In the genomic region with DNA sequence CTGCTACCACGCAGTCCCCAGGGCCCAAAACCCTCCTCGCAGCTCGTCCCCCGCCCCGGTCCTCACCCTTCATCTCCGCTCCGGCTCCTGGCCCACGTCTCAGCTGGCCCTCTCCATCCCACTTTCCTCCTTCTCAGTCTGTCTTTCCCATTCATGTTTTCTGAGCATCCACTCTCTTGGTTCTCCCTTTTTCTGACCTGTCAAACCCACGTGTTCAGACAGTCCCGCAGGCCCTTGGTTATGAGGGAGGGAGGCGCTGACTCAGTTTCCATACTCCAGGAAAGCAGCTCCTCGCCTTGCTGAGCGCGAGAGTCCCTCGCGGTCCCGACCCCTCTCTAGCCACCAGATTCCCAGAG, we compare ENCODE assay signal across 8 cellular contexts. TPM values are rescaled to one million over a fixed set of nuclear protein-coding genes. Genes with fewer than 3 reads are reported as not detected.
DNase-seq lines count a peak whose midpoint lies in the region; ATAC-seq and TF ChIP-seq lines count a peak whose summit lies in the region.

No MANE protein-coding gene starts in this region.

- H3K4me1 ChIP-seq in A673 (ENCODE audit: insufficient read depth, low read length, poor library complexity, severe bottlenecking) (no peaks in the 10 kb centered on the region), HUES64 (ENCODE audit: insufficient read depth, low read length) (0 out of 2 replicates have a peak, but pooled peaks cover 3% of the 10 kb centered on the region)

- intact Hi-C loops in A673 (cut with micrococcal nuclease; ENCODE audit: unreplicated experiment) = no loop called here

- DNase-seq in A673 (ENCODE audit: low spot score) (no peak), coronary artery (ENCODE audit: low spot score) (no peak), SW480 (ENCODE audit: low spot score) (no peak), NCI-H2081 treated with DMSO at 0.1 percent for 48 hours (lab: John Stamatoyannopoulos, UW) (no peak)

- CTCF ChIA-PET in A673 (lab: Charles Lee) = interaction anchor here (0.6 to 1.2 kb wide), 3 partner anchors 12 to 810 kb away, joined by 3 to 11 read pairs (median 3); a partner anchor contains a TSS

- peak overlapping the region; percentile 56 for H3K4me3 ChIP-seq in A673 (ENCODE audit: low read depth, low read length, poor library complexity, severe bottlenecking)
- H3K4me3 ChIP-seq in HUES64 (ENCODE audit: low read length) = peak overlapping the region; percentile 63
- H3K4me3 ChIP-seq in coronary artery = peak overlapping the region; percentile 70
- peak overlapping the region; percentile 96 for H3K4me3 ChIP-seq in neural cell (ENCODE audit: low read length)

- H3K9ac ChIP-seq in HUES64 (ENCODE audit: low read depth, low read length) (no peak overlapping the region), neural cell (ENCODE audit: low read length) (peak overlapping the region; percentile 83)

- H3K36me3 ChIP-seq in A673 (ENCODE audit: insufficient read depth, low read length, poor library complexity, severe bottlenecking) (no peaks in the 10 kb centered on the region), HUES64 (ENCODE audit: insufficient read depth, low read length) (no peaks in the 10 kb centered on the region), neural cell (ENCODE audit: insufficient read depth, low read length) (no peaks in the 10 kb centered on the region)

- ATAC-seq in GM21381 (IDR thresholded peaks at IDR 0.05; ENCODE audit: unreplicated experiment) (no peak), HG02938 (IDR thresholded peaks at IDR 0.05; ENCODE audit: unreplicated experiment) (no peak)

- no peaks in the 10 kb centered on the region for H4K20me1 ChIP-seq in neural cell (ENCODE audit: insufficient read depth)

- TF ChIP-seq EP300 in neural cell (conservative IDR thresholded peaks at IDR 0.05; ENCODE audit: poor library complexity, severe bottlenecking) = no peak

- peak overlapping the region; percentile 65 for H3K4me2 ChIP-seq in neural cell (ENCODE audit: low read length)

- H2AFZ ChIP-seq in neural cell (ENCODE audit: low read depth, low read length) = peak overlapping the region; percentile 40

- H3K9me3 ChIP-seq in A673 (ENCODE audit: low read depth, low read length, poor library complexity, severe bottlenecking) = no peaks in the 10 kb centered on the region
- H3K9me3 ChIP-seq in HUES64 (ENCODE audit: insufficient read depth, low read depth, low read length) = no peaks in the 10 kb centered on the region
- no peaks in the 10 kb centered on the region for H3K9me3 ChIP-seq in neural cell (ENCODE audit: low read length)

- POLR2A ChIA-PET in A673 (lab: Charles Lee; ENCODE audit: low non-redundant PET) = interaction anchor here (0.6 to 0.7 kb wide), 2 partner anchors 10 to 39 kb away, joined by 4 to 13 read pairs; a partner anchor contains a TSS

- H3K9me2 ChIP-seq in neural cell (ENCODE audit: insufficient read depth, low read length) = no peaks in the 10 kb centered on the region

- H3K27me3 ChIP-seq in A673 (replicated peaks; ENCODE audit: insufficient read depth, low read depth, low read length, poor library complexity) (peaks cover 5% of the 10 kb centered on the region), HUES64 (ENCODE audit: insufficient read depth, low read length) (peaks cover 64% of the 10 kb centered on the region), neural cell (ENCODE audit: insufficient read depth, low read depth, low read length) (peaks cover 8% of the 10 kb centered on the region)

- WGBS in HUES64 = 16% methylated on average over 17 of the region's 17 CpGs

- TF ChIP-seq CTCF in A673 (conservative IDR thresholded peaks at IDR 0.05; ENCODE audit: low read depth, low read length) = no peak
- no peak for TF ChIP-seq CTCF in coronary artery (IDR thresholded peaks at IDR 0.05)
- no peak for TF ChIP-seq CTCF in neural cell (IDR thresholded peaks at IDR 0.05; ENCODE audit: poor library complexity, severe bottlenecking)

- peaks cover 5% of the 10 kb centered on the region for H3K79me2 ChIP-seq in neural cell (replicated peaks; ENCODE audit: insufficient read depth, low read length)

- no peaks in the 10 kb centered on the region for H3F3A ChIP-seq in neural cell (ENCODE audit: insufficient read depth, low read length, poor library complexity, severe bottlenecking)

- H3K27ac ChIP-seq in A673 (ENCODE audit: low read depth, low read length, poor library complexity, severe bottlenecking) (no peak overlapping the region), HUES64 (ENCODE audit: low read depth, low read length) (no peak overlapping the region), coronary artery (peak overlapping the region in 1 of 2 donors; percentile 19), neural cell (ENCODE audit: low read length) (peak overlapping the region; percentile 5)

- TF ChIP-seq RAD21 in neural cell (conservative IDR thresholded peaks at IDR 0.05) = no peak

- no TSS peak for BruUV-seq in A673 (replicated peaks; lab: Mats Ljungman, UMichigan)

TF ChIP-seq in neural cell, 6 proteins besides CTCF, POLR2A, EP300 and RAD21:
- TF ChIP-seq, protein P1, sequence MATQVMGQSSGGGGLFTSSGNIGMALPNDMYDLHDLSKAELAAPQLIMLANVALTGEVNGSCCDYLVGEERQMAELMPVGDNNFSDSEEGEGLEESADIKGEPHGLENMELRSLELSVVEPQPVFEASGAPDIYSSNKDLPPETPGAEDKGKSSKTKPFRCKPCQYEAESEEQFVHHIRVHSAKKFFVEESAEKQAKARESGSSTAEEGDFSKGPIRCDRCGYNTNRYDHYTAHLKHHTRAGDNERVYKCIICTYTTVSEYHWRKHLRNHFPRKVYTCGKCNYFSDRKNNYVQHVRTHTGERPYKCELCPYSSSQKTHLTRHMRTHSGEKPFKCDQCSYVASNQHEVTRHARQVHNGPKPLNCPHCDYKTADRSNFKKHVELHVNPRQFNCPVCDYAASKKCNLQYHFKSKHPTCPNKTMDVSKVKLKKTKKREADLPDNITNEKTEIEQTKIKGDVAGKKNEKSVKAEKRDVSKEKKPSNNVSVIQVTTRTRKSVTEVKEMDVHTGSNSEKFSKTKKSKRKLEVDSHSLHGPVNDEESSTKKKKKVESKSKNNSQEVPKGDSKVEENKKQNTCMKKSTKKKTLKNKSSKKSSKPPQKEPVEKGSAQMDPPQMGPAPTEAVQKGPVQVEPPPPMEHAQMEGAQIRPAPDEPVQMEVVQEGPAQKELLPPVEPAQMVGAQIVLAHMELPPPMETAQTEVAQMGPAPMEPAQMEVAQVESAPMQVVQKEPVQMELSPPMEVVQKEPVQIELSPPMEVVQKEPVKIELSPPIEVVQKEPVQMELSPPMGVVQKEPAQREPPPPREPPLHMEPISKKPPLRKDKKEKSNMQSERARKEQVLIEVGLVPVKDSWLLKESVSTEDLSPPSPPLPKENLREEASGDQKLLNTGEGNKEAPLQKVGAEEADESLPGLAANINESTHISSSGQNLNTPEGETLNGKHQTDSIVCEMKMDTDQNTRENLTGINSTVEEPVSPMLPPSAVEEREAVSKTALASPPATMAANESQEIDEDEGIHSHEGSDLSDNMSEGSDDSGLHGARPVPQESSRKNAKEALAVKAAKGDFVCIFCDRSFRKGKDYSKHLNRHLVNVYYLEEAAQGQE (IDR thresholded peaks at IDR 0.05; ENCODE audit: borderline replicate concordance) = no peak
- TF ChIP-seq POLR2AphosphoS5 (IDR thresholded peaks at IDR 0.05) (no peak), EZH2 (IDR thresholded peaks at IDR 0.05; ENCODE audit: borderline replicate concordance, insufficient read depth, low read length, poor library complexity, severe bottlenecking) (no peak), TAF1 (IDR thresholded peaks at IDR 0.05; ENCODE audit: low read depth) (no peak), MXI1 (conservative IDR thresholded peaks at IDR 0.05; ENCODE audit: poor library complexity, severe bottlenecking) (no peak), SMC3 (conservative IDR thresholded peaks at IDR 0.05; ENCODE audit: poor library complexity) (no peak)

RNA-seq across cellular contexts. Expression of a gene that starts 0.4 kb away (rescaled TPM):
- 1.2 and 2.9 TPM in 2 replicates for total RNA-seq in A673 (2021)
- 2.7 TPM for polyA plus RNA-seq in HUES64 (2013, experiment 1 of 2)
- 3.7 TPM for polyA plus RNA-seq in HUES64 (2013, experiment 2 of 2)
- polyA plus RNA-seq in neural cell = 26.6 and 29.8 TPM in 2 replicates
- polyA minus RNA-seq in neural cell = 32.8 and 42.6 TPM in 2 replicates

RNA-seq across cellular contexts. Expression of a gene that starts 14.5 kb away (rescaled TPM):
- 5.8 and 7.6 TPM in 2 replicates for total RNA-seq in A673 (2021)
- polyA plus RNA-seq in HUES64 (2013, experiment 1 of 2) = 16.6 TPM
- polyA plus RNA-seq in HUES64 (2013, experiment 2 of 2) = 16.5 TPM
- polyA plus RNA-seq in neural cell = 8.1 and 8.3 TPM in 2 replicates
- 11.9 and 12.3 TPM in 2 replicates for polyA minus RNA-seq in neural cell

RNA-seq across cellular contexts. Expression of a gene that starts 37.3 kb away (rescaled TPM):
- not detected in 2 replicates for total RNA-seq in A673 (2021)
- not detected for polyA plus RNA-seq in HUES64 (2013, experiment 1 of 2)
- not detected for polyA plus RNA-seq in HUES64 (2013, experiment 2 of 2)
- not detected in 2 replicates for polyA plus RNA-seq in neural cell
- not detected in 2 replicates for polyA minus RNA-seq in neural cell

RNA-seq across cellular contexts. Expression of a gene that starts 39.5 kb away (rescaled TPM):
- total RNA-seq in A673 (2021) = 59.9 and 61.4 TPM in 2 replicates
- 49.1 TPM for polyA plus RNA-seq in HUES64 (2013, experiment 1 of 2)
- 52.9 TPM for polyA plus RNA-seq in HUES64 (2013, experiment 2 of 2)
- polyA plus RNA-seq in neural cell = 47.4 and 49.7 TPM in 2 replicates
- polyA minus RNA-seq in neural cell = 19.2 and 21.9 TPM in 2 replicates

RNA-seq across cellular contexts. Expression of a gene that starts 48.9 kb away (rescaled TPM):
- not detected in 2 replicates for total RNA-seq in A673 (2021)
- not detected for polyA plus RNA-seq in HUES64 (2013, experiment 1 of 2)
- polyA plus RNA-seq in HUES64 (2013, experiment 2 of 2) = not detected
- not detected in 2 replicates for polyA plus RNA-seq in neural cell
- not detected in 2 replicates for polyA minus RNA-seq in neural cell
